25 cellular contexts compared by ENCODE assay signal in the genomic region with DNA sequence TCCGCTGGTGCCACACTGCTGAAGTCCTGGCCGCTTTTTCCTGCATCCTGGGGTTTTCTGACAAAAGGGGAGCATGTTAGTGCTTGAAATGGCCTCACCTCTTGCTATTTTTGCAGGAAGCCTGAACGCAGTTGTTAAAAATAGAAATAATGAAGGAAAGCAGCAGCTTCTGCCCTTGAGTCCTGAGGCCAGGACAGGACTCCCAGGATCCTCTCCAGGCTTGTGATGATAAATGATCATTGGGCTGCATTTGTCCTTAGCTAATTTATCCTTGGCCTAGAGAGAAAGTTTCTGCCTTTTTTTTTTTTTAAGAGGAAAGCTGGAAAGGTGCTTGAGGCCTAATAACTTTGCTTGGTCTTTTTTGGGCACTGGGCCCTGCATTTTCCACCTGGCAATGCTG.
"Had no signal": no experiment of that assay in that cellular context is flagged by ENCODE, and none has a peak within 500 bp of the region (broad histone marks: within the 10 kb centered on the region; RNA-seq: fewer than 3 reads in every experiment).

No MANE protein-coding gene starts in this region.

- H3K27me3 ChIP-seq: ascending aorta, body of pancreas had no signal

- H3K36me3 ChIP-seq: ascending aorta had no signal

- ATAC-seq: activated CD8-positive, alpha-beta memory T cell treated with anti-CD3 and anti-CD28 coated beads, Interleukin-2, amount 10 ng/mL, durations not matched to agents 7 days and 5 days; body of pancreas; PC-3; T-cell had no signal

- H3K9me3 Mint-ChIP-seq: activated B cell treated with CpG ODN at 0.5 μM for 24 hours; activated CD4-positive, alpha-beta T cell treated with anti-CD3 and anti-CD28 coated beads, Interleukin-2, amount 10 ng/mL, durations not matched to agents 24 days and 14 days; activated naive CD4-positive, alpha-beta T cell treated with anti-CD3 and anti-CD28 coated beads, Interleukin-2, amount 50 U/mL, for 24 hours; activated T-cell treated with anti-CD3 and anti-CD28 coated beads, Interleukin-2, amount 50 U/mL, for 24 hours; activated T-helper 1 cell treated with anti-CD3 and anti-CD28 coated beads, Interleukin-12 subunit alpha, Interleukin-12 subunit beta, Interleukin-2, Interleukin-4 antibody, amounts not matched to agents 30 ng/mL and 10 ng/mL and 1 ng/mL, durations not matched to agents 14 hours and 24 hours and 36 hours; T-cell had no signal

- H3K4me3 ChIP-seq: ascending aorta, body of pancreas, SK-N-MC had no signal

- H3K36me3 Mint-ChIP-seq: activated CD8-positive, alpha-beta memory T cell treated with anti-CD3 and anti-CD28 coated beads, Interleukin-2, amount 10 ng/mL, durations not matched to agents 7 days and 5 days; activated naive CD4-positive, alpha-beta T cell treated with anti-CD3 and anti-CD28 coated beads, Interleukin-2, amount 50 U/mL, for 24 hours; T-cell had no signal

- H3K4me1 Mint-ChIP-seq: activated B cell treated with CpG ODN at 0.5 μM for 24 hours; activated CD4-positive, alpha-beta T cell treated with anti-CD3 and anti-CD28 coated beads, Interleukin-2, amount 10 ng/mL, durations not matched to agents 24 days and 14 days; activated CD8-positive, alpha-beta memory T cell treated with anti-CD3 and anti-CD28 coated beads, Interleukin-2, amount 10 ng/mL, durations not matched to agents 7 days and 5 days; activated naive CD4-positive, alpha-beta T cell treated with anti-CD3 and anti-CD28 coated beads, Interleukin-2, amount 50 U/mL, for 24 hours; T-cell had no signal

- H3K4me3 Mint-ChIP-seq: activated B cell treated with CpG ODN at 0.5 μM for 24 hours; activated CD4-positive, alpha-beta T cell treated with anti-CD3 and anti-CD28 coated beads, Interleukin-2, amount 10 ng/mL, durations not matched to agents 24 days and 14 days; activated CD8-positive, alpha-beta memory T cell treated with anti-CD3 and anti-CD28 coated beads, Interleukin-2, amount 10 ng/mL, durations not matched to agents 7 days and 5 days; activated naive CD4-positive, alpha-beta T cell treated with anti-CD3 and anti-CD28 coated beads, Interleukin-2, amount 50 U/mL, for 24 hours; activated T-cell treated with anti-CD3 and anti-CD28 coated beads, Interleukin-2, amount 50 U/mL, for 24 hours; activated T-helper 1 cell treated with anti-CD3 and anti-CD28 coated beads, Interleukin-12 subunit alpha, Interleukin-12 subunit beta, Interleukin-2, Interleukin-4 antibody, amounts not matched to agents 30 ng/mL and 10 ng/mL and 1 ng/mL, durations not matched to agents 14 hours and 24 hours and 36 hours; T-cell had no signal

- H3K9me3 ChIP-seq: ascending aorta, body of pancreas had no signal

- DNase-seq: activated B cell treated with CpG ODN at 0.5 μM for 24 hours; activated CD4-positive, alpha-beta T cell treated with anti-CD3 and anti-CD28 coated beads for 1 hour; activated CD4-positive, alpha-beta T cell treated with anti-CD3 and anti-CD28 coated beads, Interleukin-2, amount 10 ng/mL, durations not matched to agents 24 days and 14 days; activated CD4-positive, alpha-beta T cell treated with anti-CD3 and anti-CD28 coated beads, Interleukin-2, amount 50 U/mL, for 48 hours; activated CD8-positive, alpha-beta memory T cell treated with anti-CD3 and anti-CD28 coated beads, Interleukin-2, amount 10 ng/mL, durations not matched to agents 7 days and 5 days; activated effector memory CD4-positive, alpha-beta T cell treated with Interleukin-2 at 50 U/mL for 16 hours; activated naive CD4-positive, alpha-beta T cell; activated T-cell treated with anti-CD3 and anti-CD28 coated beads, Interleukin-2, amount 50 U/mL, for 24 hours; amniotic stem cell; body of pancreas; Karpas-422; NCI-H1048; NCI-H146; NCI-H187 treated with DMSO at 0.1 percent for 48 hours; NCI-H2081 treated with DMSO at 0.1 percent for 48 hours; NCI-H446; NCI-H524; PC-3; T-cell; T-helper 2 cell; T1000 had no signal

- H3K27me3 Mint-ChIP-seq: activated CD4-positive, alpha-beta T cell treated with anti-CD3 and anti-CD28 coated beads, Interleukin-2, amount 10 ng/mL, durations not matched to agents 24 days and 14 days; activated CD8-positive, alpha-beta memory T cell treated with anti-CD3 and anti-CD28 coated beads, Interleukin-2, amount 10 ng/mL, durations not matched to agents 7 days and 5 days; activated T-cell treated with anti-CD3 and anti-CD28 coated beads, Interleukin-2, amount 50 U/mL, for 24 hours had no signal

- H3K27ac Mint-ChIP-seq: activated B cell treated with CpG ODN at 0.5 μM for 24 hours; activated CD4-positive, alpha-beta T cell treated with anti-CD3 and anti-CD28 coated beads, Interleukin-2, amount 10 ng/mL, durations not matched to agents 24 days and 14 days; activated CD8-positive, alpha-beta memory T cell treated with anti-CD3 and anti-CD28 coated beads, Interleukin-2, amount 10 ng/mL, durations not matched to agents 7 days and 5 days; activated naive CD4-positive, alpha-beta T cell treated with anti-CD3 and anti-CD28 coated beads, Interleukin-2, amount 50 U/mL, for 24 hours; activated T-cell treated with anti-CD3 and anti-CD28 coated beads, Interleukin-2, amount 50 U/mL, for 24 hours; activated T-helper 1 cell treated with anti-CD3 and anti-CD28 coated beads, Interleukin-12 subunit alpha, Interleukin-12 subunit beta, Interleukin-2, Interleukin-4 antibody, amounts not matched to agents 30 ng/mL and 10 ng/mL and 1 ng/mL, durations not matched to agents 14 hours and 24 hours and 36 hours; T-cell had no signal

- H3K27ac ChIP-seq: ascending aorta, body of pancreas, SK-N-MC had no signal

- H3K4me1 ChIP-seq: ascending aorta, body of pancreas had no signal
